10 cellular contexts compared by ENCODE assay signal in genomic region chr7:69651101-69651590, GRCh38. TPM values are rescaled to one million over a fixed set of nuclear protein-coding genes. Genes with fewer than 3 reads are reported as not detected.
DNase-seq lines count a peak whose midpoint lies in the region; ATAC-seq and TF ChIP-seq lines count a peak whose summit lies in the region.
"Had no signal": no experiment of that assay in that cellular context is flagged by ENCODE, and none has a peak within 500 bp of the region (broad histone marks: within the 10 kb centered on the region; RNA-seq: fewer than 3 reads in every experiment).

No MANE protein-coding gene starts in this region.

- no peaks in the 10 kb centered on the region for H3K4me1 ChIP-seq in CD8-positive, alpha-beta T cell (ENCODE audit: insufficient read depth, low read length)

- no peak overlapping the region for H3K27ac ChIP-seq in CD8-positive, alpha-beta T cell (ENCODE audit: low read depth, low read length)

- no peak overlapping the region for H3K4me3 ChIP-seq in CD8-positive, alpha-beta T cell (ENCODE audit: low read depth, low read length)

- POLR2A ChIA-PET in CD8-positive, alpha-beta T cell (lab: Charles Lee), result no interaction called here
- POLR2A ChIA-PET in naive thymus-derived CD8-positive, alpha-beta T cell (lab: Charles Lee), result no interaction called here

- H3K4me3 Mint-ChIP-seq in CD8-positive, alpha-beta T cell, result no peak overlapping the region
- H3K4me3 Mint-ChIP-seq in naive thymus-derived CD8-positive, alpha-beta T cell, result no peak overlapping the region
- H3K4me3 Mint-ChIP-seq: mesothelial cell of epicardium had no signal

- no peaks in the 10 kb centered on the region for H3K36me3 Mint-ChIP-seq in CD8-positive, alpha-beta T cell
- no peaks in the 10 kb centered on the region for H3K36me3 Mint-ChIP-seq in naive thymus-derived CD8-positive, alpha-beta T cell
- H3K36me3 Mint-ChIP-seq: mesothelial cell of epicardium had no signal

- intact Hi-C loops in CD8-positive, alpha-beta T cell (cut with DNase I, micrococcal nuclease), result no loop called here

- no peak for DNase-seq in CD8-positive, alpha-beta T cell
- DNase-seq in NCI-H2081 treated with DMSO at 0.1 percent for 48 hours (lab: John Stamatoyannopoulos, UW) (no peak), MV-4-11 (lab: John Stamatoyannopoulos, UW) (no peak)
- DNase-seq in activated effector memory CD4-positive, alpha-beta T cell treated with anti-CD3 and anti-CD28 coated beads, Interleukin-2, amount 50 U/mL, for 16 hours, result no peak
- no peak for DNase-seq in naive thymus-derived CD8-positive, alpha-beta T cell

- peaks cover 4% of the 10 kb centered on the region for H3K27me3 Mint-ChIP-seq in CD8-positive, alpha-beta T cell (ENCODE audit: low read depth)
- peaks cover 0 to 8% (median 2%) of the 10 kb centered on the region in 5 donors for H3K27me3 Mint-ChIP-seq in naive thymus-derived CD8-positive, alpha-beta T cell

- no peak overlapping the region for H3K27ac Mint-ChIP-seq in CD8-positive, alpha-beta T cell
- H3K27ac Mint-ChIP-seq in naive thymus-derived CD8-positive, alpha-beta T cell, result no peak overlapping the region
- H3K27ac Mint-ChIP-seq: mesothelial cell of epicardium had no signal

- H3K9me3 ChIP-seq in CD8-positive, alpha-beta T cell (ENCODE audit: low read length), result no peaks in the 10 kb centered on the region

- no peaks in the 10 kb centered on the region for H3K9me3 Mint-ChIP-seq in CD8-positive, alpha-beta T cell
- no peaks in the 10 kb centered on the region for H3K9me3 Mint-ChIP-seq in naive thymus-derived CD8-positive, alpha-beta T cell
- H3K9me3 Mint-ChIP-seq: mesothelial cell of epicardium had no signal

- ATAC-seq in CD8-positive, alpha-beta T cell, result peak; percentile 44
- ATAC-seq in GM18909 (IDR thresholded peaks at IDR 0.05; ENCODE audit: poor library complexity, unreplicated experiment), result peak; percentile 86
- peak; percentile 88 for ATAC-seq in HG02642 (IDR thresholded peaks at IDR 0.05; ENCODE audit: poor library complexity, unreplicated experiment)
- peak; percentile 72 for ATAC-seq in HG03558 (IDR thresholded peaks at IDR 0.05; ENCODE audit: extremely low read depth, unreplicated experiment)
- no peak for ATAC-seq in naive thymus-derived CD8-positive, alpha-beta T cell
- ATAC-seq: Panc1 had no signal

- H3K4me1 Mint-ChIP-seq in CD8-positive, alpha-beta T cell (ENCODE audit: low read depth), result no peaks in the 10 kb centered on the region
- H3K4me1 Mint-ChIP-seq in naive thymus-derived CD8-positive, alpha-beta T cell, result peaks cover 0 to 26% (median under 1%) of the 10 kb centered on the region in 4 donors

- TF ChIP-seq CTCF in CD8-positive, alpha-beta T cell (IDR thresholded peaks at IDR 0.05), result no peak

- H3K36me3 ChIP-seq in CD8-positive, alpha-beta T cell (ENCODE audit: insufficient read depth, low read length), result no peaks in the 10 kb centered on the region

- CTCF ChIA-PET in CD8-positive, alpha-beta T cell (lab: Charles Lee), result no interaction called here

- no peaks in the 10 kb centered on the region for H3K27me3 ChIP-seq in CD8-positive, alpha-beta T cell (ENCODE audit: insufficient read depth, low read length)

RNA-seq across cellular contexts. Expression of gene AUTS2, which starts 52.9 kb away (rescaled TPM):
- 10 to 100 TPM; 51.7 to 55.6 TPM for total RNA-seq in CD8-positive, alpha-beta T cell
- total RNA-seq in naive thymus-derived CD8-positive, alpha-beta T cell, result 1 to 10 TPM; 3.0 to 3.8 TPM
- polyA plus RNA-seq in naive thymus-derived CD8-positive, alpha-beta T cell, result 1 to 10 TPM in 2 of 3 donors, under 1 TPM in 1; 0.36 to 4.6 (median 1.4) TPM

Comparison
In these comparisons a context has a peak if more than half of its experiments do, and no peak if none do; other contexts are left out.
1. ATAC-seq: peak in CD8-positive, alpha-beta T cell (single experiment), GM18909 (single experiment), HG02642 (single experiment) and HG03558 (single experiment); none in naive thymus-derived CD8-positive, alpha-beta T cell (0 of 2).
2. RNA of gene AUTS2, which starts 52.9 kb away (total RNA-seq): 51.7 to 55.6 TPM in CD8-positive, alpha-beta T cell; 3.0 to 3.8 TPM in naive thymus-derived CD8-positive, alpha-beta T cell; every median in the first group is over 10 times any median in the second.